In the genomic region with DNA sequence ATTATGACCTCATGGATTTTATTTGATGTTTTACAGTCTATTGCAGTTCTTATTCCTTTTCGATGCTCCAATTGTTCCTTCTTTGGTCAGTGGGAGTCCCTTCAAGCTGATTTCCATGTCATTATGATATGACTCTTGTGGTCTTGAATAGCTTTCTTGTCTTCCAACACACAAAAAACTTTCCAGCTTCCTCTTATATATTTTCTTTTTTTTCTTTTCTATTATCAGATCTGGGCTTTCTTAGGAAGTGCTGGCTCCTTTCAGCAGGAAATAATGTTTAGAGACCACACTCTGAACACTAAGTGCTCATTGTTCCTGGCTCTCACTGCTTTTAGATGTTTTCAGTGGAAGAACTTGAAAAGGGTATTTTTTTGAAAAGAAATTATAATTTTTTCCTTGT, we compare ENCODE assay signal across 33 cellular contexts. TPM values are rescaled to one million over a fixed set of nuclear protein-coding genes. Genes with fewer than 3 reads are reported as not detected.
"Had no signal": no experiment of that assay in that cellular context is flagged by ENCODE, and none has a peak within 500 bp of the region (broad histone marks: within the 10 kb centered on the region; RNA-seq: fewer than 3 reads in every experiment).

No MANE protein-coding gene starts in this region.

- H3K27ac ChIP-seq: colonic mucosa, esophagus muscularis mucosa, ovary, sigmoid colon, stomach, tibial artery had no signal

- DNase-seq: colonic mucosa; effector CD8-positive, alpha-beta T cell; endodermal cell; heart left ventricle; kidney; mesenchymal stem cell; naive thymus-derived CD8-positive, alpha-beta T cell; occipital lobe; ovary; posterior cingulate gyrus; sigmoid colon; stimulated activated CD4-positive, alpha-beta T cell treated with anti-CD3 and anti-CD28 coated beads, Interleukin-2, amount 100 ng/mL, for 24 hours; stimulated activated CD4-positive, alpha-beta T cell treated with anti-CD3 and anti-CD28 coated beads, Interleukin-4, amount 100 ng/mL, for 24 hours; stimulated activated naive CD4-positive, alpha-beta T cell treated with Interleukin-2 at 50 U/mL for 16 hours; stomach; tibial artery had no signal

- H3K27me3 ChIP-seq: colonic mucosa, heart left ventricle, hepatocyte, ovary had no signal

- H2AFZ ChIP-seq: hepatocyte had no signal

- H3K9me3 ChIP-seq: colonic mucosa, esophagus muscularis mucosa, heart left ventricle, ovary, sigmoid colon, stomach, tibial artery had no signal

- FAIRE-seq: frontal cortex, kidney had no signal

- H3K27ac Mint-ChIP-seq: dendritic cell treated with granulocyte-macrophage colony-stimulating factor and Interleukin-4, amounts not matched to agents 40 ng/mL and 50 ng/mL, for 4 days; endodermal cell; naive thymus-derived CD8-positive, alpha-beta T cell; stimulated activated effector memory CD8-positive, alpha-beta T cell treated with anti-CD3 and anti-CD28 coated beads, Interleukin-12 subunit alpha, Interleukin-12 subunit beta, amount 100 ng/mL, for 72 hours; type B pancreatic cell had no signal

- H3K4me1 ChIP-seq: colonic mucosa, esophagus muscularis mucosa, sigmoid colon, stomach, tibial artery had no signal

- H3K4me1 Mint-ChIP-seq: naive thymus-derived CD8-positive, alpha-beta T cell; stimulated activated effector memory CD8-positive, alpha-beta T cell treated with anti-CD3 and anti-CD28 coated beads, Interleukin-12 subunit alpha, Interleukin-12 subunit beta, amount 100 ng/mL, for 72 hours had no signal

- H3K4me3 ChIP-seq: colonic mucosa, esophagus muscularis mucosa, heart left ventricle, hepatocyte, ovary, sigmoid colon, stomach, tibial artery had no signal

- H3K79me2 ChIP-seq: hepatocyte had no signal

- H3K36me3 ChIP-seq: colonic mucosa, esophagus muscularis mucosa, heart left ventricle, ovary, sigmoid colon, stomach, tibial artery had no signal

- H3K4me3 Mint-ChIP-seq: dendritic cell treated with granulocyte-macrophage colony-stimulating factor and Interleukin-4, amounts not matched to agents 40 ng/mL and 50 ng/mL, for 4 days; endodermal cell; naive thymus-derived CD8-positive, alpha-beta T cell; stimulated activated effector memory CD8-positive, alpha-beta T cell treated with anti-CD3 and anti-CD28 coated beads, Interleukin-12 subunit alpha, Interleukin-12 subunit beta, amount 100 ng/mL, for 72 hours; type B pancreatic cell had no signal

- ATAC-seq: left lobe of liver; naive thymus-derived CD8-positive, alpha-beta T cell; stimulated activated effector memory CD8-positive, alpha-beta T cell treated with anti-CD3 and anti-CD28 coated beads, Interleukin-12 subunit alpha, Interleukin-12 subunit beta, amount 100 ng/mL, for 72 hours had no signal

- H3K27me3 Mint-ChIP-seq: dendritic cell treated with granulocyte-macrophage colony-stimulating factor and Interleukin-4, amounts not matched to agents 40 ng/mL and 50 ng/mL, for 4 days had no signal

- H3K9me3 Mint-ChIP-seq: dendritic cell treated with granulocyte-macrophage colony-stimulating factor and Interleukin-4, amounts not matched to agents 40 ng/mL and 50 ng/mL, for 4 days; endodermal cell; naive thymus-derived CD8-positive, alpha-beta T cell; stimulated activated effector memory CD8-positive, alpha-beta T cell treated with anti-CD3 and anti-CD28 coated beads, Interleukin-12 subunit alpha, Interleukin-12 subunit beta, amount 100 ng/mL, for 72 hours; type B pancreatic cell had no signal

- H3K36me3 Mint-ChIP-seq: naive thymus-derived CD8-positive, alpha-beta T cell; stimulated activated effector memory CD8-positive, alpha-beta T cell treated with anti-CD3 and anti-CD28 coated beads, Interleukin-12 subunit alpha, Interleukin-12 subunit beta, amount 100 ng/mL, for 72 hours; type B pancreatic cell had no signal

RNA-seq across cellular contexts. Expression of a gene that starts 3.1 kb away (rescaled TPM):
- total RNA-seq: chondrocyte; colonic mucosa; endodermal cell; epithelial cell of proximal tubule; esophagus muscularis mucosa; fibroblast of lung; frontal cortex; heart left ventricle; lung microvascular endothelial cell; myocyte; naive thymus-derived CD8-positive, alpha-beta T cell; occipital lobe; ovary; sigmoid colon; skeletal muscle tissue; stomach; subcutaneous adipose tissue; temporal lobe; urinary bladder had no signal
- polyA plus RNA-seq: fibroblast of lung; heart left ventricle; naive thymus-derived CD8-positive, alpha-beta T cell; neural cell; stomach; urinary bladder had no signal

RNA-seq across cellular contexts. Expression of a gene that starts 39.1 kb away (rescaled TPM):
- total RNA-seq: chondrocyte; colonic mucosa; endodermal cell; epithelial cell of proximal tubule; esophagus muscularis mucosa; fibroblast of lung; frontal cortex; heart left ventricle; lung microvascular endothelial cell; myocyte; naive thymus-derived CD8-positive, alpha-beta T cell; occipital lobe; sigmoid colon; skeletal muscle tissue; stomach; subcutaneous adipose tissue; temporal lobe; urinary bladder had no signal
- polyA plus RNA-seq: heart left ventricle, neural cell, sigmoid colon, stomach, urinary bladder had no signal
